ENCODE assay signal across 25 cellular contexts in genomic region chr2:26112201-26112600, GRCh38.
"Had no signal": no experiment of that assay in that cellular context is flagged by ENCODE, and none has a peak within 500 bp of the region (broad histone marks: within the 10 kb centered on the region; RNA-seq: fewer than 3 reads in every experiment).

No MANE protein-coding gene starts in this region.

- H3K4me3 ChIP-seq: cardiac muscle cell, MG63, SK-N-MC had no signal

- H3K27me3 ChIP-seq: brain microvascular endothelial cell, cardiac muscle cell, MG63 had no signal

- DNase-seq: activated CD4-positive, alpha-beta memory T cell treated with anti-CD3 and anti-CD28 coated beads for 36 hours; activated CD4-positive, alpha-beta T cell treated with anti-CD3 and anti-CD28 coated beads for 48 hours; activated CD8-positive, alpha-beta memory T cell treated with anti-CD3 and anti-CD28 coated beads for 24 hours; activated T-cell treated with anti-CD3 and anti-CD28 coated beads, Interleukin-2, amount 50 U/mL, for 48 hours; brain microvascular endothelial cell; MG63; NCI-H1092 treated with DMSO at 0.1 percent for 48 hours; NCI-H1417 treated with DMSO at 0.1 percent for 48 hours; NCI-H1694; NCI-H2029; NCI-H2107; NCI-H2171 treated with DMSO at 0.1 percent for 48 hours; NCI-H226; NCI-H526 treated with DMSO at 0.1 percent for 48 hours; NCI-H82; OCI-M1; RPMI8226; T-cell had no signal

- H3K9me3 ChIP-seq: MG63 had no signal

- H3K27ac Mint-ChIP-seq: activated CD4-positive, alpha-beta memory T cell treated with anti-CD3 and anti-CD28 coated beads for 36 hours; activated naive CD4-positive, alpha-beta T cell treated with anti-CD3 and anti-CD28 coated beads, Interleukin-2, amount 50 U/mL, for 72 hours; activated T-helper 2 cell treated with anti-CD3 and anti-CD28 coated beads, Interferon-gamma antibody, Interleukin-2, Interleukin-4, amounts not matched to agents 10 μg/mL and 5 μg/mL and 100 μg/mL, durations not matched to agents 14 hours and 24 hours and 36 hours had no signal

- H3K27ac ChIP-seq: brain microvascular endothelial cell, cardiac muscle cell, SK-N-MC, VCaP had no signal

- ATAC-seq: activated naive CD4-positive, alpha-beta T cell treated with anti-CD3 and anti-CD28 coated beads, Interleukin-2, amount 50 U/mL, for 72 hours; Panc1; Right ventricle myocardium inferior; T-cell had no signal

- H3K27me3 Mint-ChIP-seq: activated CD4-positive, alpha-beta memory T cell treated with anti-CD3 and anti-CD28 coated beads for 36 hours; T-cell had no signal

- H3K9me3 Mint-ChIP-seq: activated CD4-positive, alpha-beta memory T cell treated with anti-CD3 and anti-CD28 coated beads for 36 hours; activated naive CD4-positive, alpha-beta T cell treated with anti-CD3 and anti-CD28 coated beads, Interleukin-2, amount 50 U/mL, for 72 hours; activated T-helper 2 cell treated with anti-CD3 and anti-CD28 coated beads, Interferon-gamma antibody, Interleukin-2, Interleukin-4, amounts not matched to agents 10 μg/mL and 5 μg/mL and 100 μg/mL, durations not matched to agents 14 hours and 24 hours and 36 hours; T-cell had no signal

- H3K4me3 Mint-ChIP-seq: activated CD4-positive, alpha-beta memory T cell treated with anti-CD3 and anti-CD28 coated beads for 36 hours; T-cell had no signal
